In genomic region chr3:122563717-122564025, GRCh38 we compare ENCODE assay signal across 9 cellular contexts. TPM values are rescaled to one million over a fixed set of nuclear protein-coding genes. Genes with fewer than 3 reads are reported as not detected.
A peak's percentile ranks its signal among the peaks of the same experiment; 100 is the strongest.
DNase-seq lines count a peak whose midpoint lies in the region; ATAC-seq, FAIRE-seq and TF ChIP-seq lines count a peak whose summit lies in the region.
"Had no signal": no experiment of that assay in that cellular context is flagged by ENCODE, and none has a peak within 500 bp of the region (broad histone marks: within the 10 kb centered on the region; RNA-seq: fewer than 3 reads in every experiment).

No MANE protein-coding gene starts in this region.

- POLR2A ChIA-PET in GM12878 (lab: Charles Lee), result interaction anchor here (0.6 to 7.0 kb wide), 10 partner anchors 13 to 115 kb away, joined by 3 to 79 read pairs (median 5); partner anchors contain the start of genes PARP14 and PARP15

- H3K4me1 ChIP-seq in GM12878 (ENCODE audit: control insufficient read depth, insufficient read depth, low read length), result peaks cover 4% of the 10 kb centered on the region; the same call in 1 of the 2 replicates
- H3K4me1 ChIP-seq in stomach smooth muscle (ENCODE audit: control insufficient read depth, insufficient read depth, low read length), result peaks cover 18% of the 10 kb centered on the region

- H3K79me2 ChIP-seq in GM12878 (ENCODE audit: control insufficient read depth, insufficient read depth, low read length), result peaks cover 34% of the 10 kb centered on the region

- RAD21 ChIA-PET in GM12878 (lab: Charles Lee; ENCODE audit: unreplicated experiment), result interaction anchor here (0.8 to 11.8 kb wide), 12 partner anchors 13 to 120 kb away, joined by 3 to 236 read pairs (median 10); partner anchors contain the start of genes PARP14 and PARP15

- TF ChIP-seq RAD21 in GM12878 (IDR thresholded peaks at IDR 0.05; ENCODE audit: insufficient read depth, low read depth, low read length), result no peak

- H3K27me3 ChIP-seq in GM12878 (replicated peaks in 1 of 2; ENCODE audit: control insufficient read depth in 2 of 2, insufficient read depth in 2 of 2, low read length in 1 of 2) (no peaks in the 10 kb centered on the region), stomach smooth muscle (ENCODE audit: control insufficient read depth in 1 of 2, insufficient read depth in 2 of 2, low read length in 2 of 2) (no peaks in the 10 kb centered on the region)

- TF ChIP-seq CTCF in NB4 (IDR thresholded peaks at IDR 0.05; ENCODE audit: low read depth, low read length) (no peak), GM12878 (IDR thresholded peaks at IDR 0.05 in 2 of 3, conservative IDR thresholded peaks at IDR 0.05 in 1 of 3; ENCODE audit: control insufficient read depth in 2 of 3, extremely low read depth in 1 of 3, insufficient read depth in 1 of 3, low read depth in 3 of 3, low read length in 3 of 3) (no peak)

- H3K9ac ChIP-seq in GM12878 (ENCODE audit: control insufficient read depth, insufficient read depth, low read length) (peak overlapping the region; percentile 96), stomach smooth muscle (ENCODE audit: low read length in 2 of 2) (peak overlapping the region; percentile 85 to 86)

- CTCF ChIA-PET in GM12878 (lab: Yijun Ruan, JAX), result interaction anchor here (0.8 to 6.3 kb wide), 7 partner anchors 12 to 115 kb away, joined by 3 to 192 read pairs (median 12); partner anchors contain the start of genes KPNA1, PARP14 and PARP15

- H4K20me1 ChIP-seq in GM12878 (ENCODE audit: control insufficient read depth, insufficient read depth), result no peaks in the 10 kb centered on the region

- in situ Hi-C loops in GM12878 (cut with MboI), result no loop called here

- peak overlapping the region; percentile 58 for H3K4me2 ChIP-seq in GM12878 (ENCODE audit: control insufficient read depth, insufficient read depth)

- intact Hi-C loops in GM12878 (cut with micrococcal nuclease; ENCODE audit: unreplicated experiment), result loop anchor here (1.0 to 10.0 kb wide), 5 partner anchors 13 to 464 kb away; partner anchors contain the start of genes HSPBAP1, SEMA5B and SLC49A4

- H3K9me3 ChIP-seq in GM12878 (replicated peaks; ENCODE audit: control insufficient read depth, insufficient read depth, low read length) (no peaks in the 10 kb centered on the region), stomach smooth muscle (ENCODE audit: control insufficient read depth in 2 of 2, low read length in 2 of 2) (no peaks in the 10 kb centered on the region)

- no peak for TF ChIP-seq EP300 in GM12878 (IDR thresholded peaks at IDR 0.05; ENCODE audit: borderline replicate concordance in 1 of 2, control insufficient read depth in 1 of 2, low read depth in 2 of 2, low read length in 2 of 2)

- DNase-seq in NCI-H2227 treated with DMSO at 0.1 percent for 48 hours (lab: John Stamatoyannopoulos, UW), result peak; percentile 24
- DNase-seq in NCI-H2227 (lab: John Stamatoyannopoulos, UW; ENCODE audit: unreplicated experiment), result no peak
- peak; percentile 59 for DNase-seq in NB4 (ENCODE audit: low read depth)
- no peak for DNase-seq in GM12878 (ENCODE audit: low read depth, low spot score)
- peak; percentile 34 for DNase-seq in left kidney (ENCODE audit: low read depth, low spot score)
- DNase-seq in NCI-H187 treated with DMSO at 0.1 percent for 48 hours (lab: John Stamatoyannopoulos, UW), result no peak

- TSS peak; percentile 82 for BruUV-seq in GM12878 (replicated peaks; lab: Mats Ljungman, UMichigan)

- no peak for FAIRE-seq in GM12878 (lab: Jason Lieb, UNC)
- FAIRE-seq: G401.6 had no signal

- H3K4me3 ChIP-seq in NB4 (ENCODE audit: low read depth, low read length) (peak overlapping the region; percentile 63), GM12878 (peak overlapping the region; percentile 55), stomach smooth muscle (ENCODE audit: low read length in 2 of 2) (peak overlapping the region; percentile 88 to 90)

- TF ChIP-seq POLR2A in NB4 (IDR thresholded peaks at IDR 0.05; ENCODE audit: extremely low read depth, insufficient read length) (no peak), GM12878 (IDR thresholded peaks at IDR 0.05; ENCODE audit: low read depth, low read length) (no peak)

- peak overlapping the region; percentile 27 for H2AFZ ChIP-seq in GM12878 (ENCODE audit: control insufficient read depth, low read depth, low read length)

- H3K36me3 ChIP-seq in GM12878 (ENCODE audit: control insufficient read depth in 2 of 2, insufficient read depth in 2 of 2, low read length in 1 of 2) (peaks cover 0 to 5% of the 10 kb centered on the region in 2 experiments; a peak in 1 of 4 replicates), stomach smooth muscle (ENCODE audit: control insufficient read depth in 2 of 2, insufficient read depth in 2 of 2, low read length in 2 of 2) (peaks cover 16 to 20% of the 10 kb centered on the region in 2 donors)

- ATAC-seq in GM12878, result peak; percentile 24
- ATAC-seq in HG02571 (IDR thresholded peaks at IDR 0.05; ENCODE audit: unreplicated experiment), result no peak

- peak overlapping the region; percentile 82 for H3K27ac ChIP-seq in GM12878 (ENCODE audit: control insufficient read depth, insufficient read depth)
- peak overlapping the region; percentile 83 for H3K27ac ChIP-seq in stomach smooth muscle (ENCODE audit: low read length)

- 0% methylated on average over 5 of the region's 5 CpGs for WGBS in GM12878 (ENCODE audit: insufficient coverage, insufficient replicate concordance, low lambda C conversion rate, missing lambda C conversion rate)

- SMC1A ChIA-PET in GM12878 (lab: Charles Lee; ENCODE audit: uncharacterized antibody, unreplicated experiment), result interaction anchor here (1.0 to 13.0 kb wide), 15 partner anchors 9 to 134 kb away, joined by 3 to 250 read pairs (median 19); partner anchors contain the start of genes PARP14 and PARP15

RNA-seq across cellular contexts. Expression of gene PARP9, which starts 0.4 kb away (rescaled TPM):
- total RNA-seq in GM12878 (2013; cell fraction: nucleolus; rRNA removed), result 53.6 and 54.2 TPM in 2 replicates
- total RNA-seq in GM12878 (2014; rRNA removed) (41.3 and 54.2 TPM in 2 replicates), GM12878 (2014; rRNA removed; fragmentation: Illumina TruSeq; extraction: Trizol) (58.9 and 61.8 TPM in 2 replicates), GM12878 (2021) (46.2 and 49.6 TPM in 2 replicates)
- polyA plus RNA-seq in GM12878 (2011; ENCODE audit: low read depth), result 12.1 TPM
- polyA plus RNA-seq in GM12878 (2011; rRNA removed) (122 and 154 TPM in 2 replicates), GM12878 (2014; fragmentation: Illumina TruSeq; extraction: Trizol) (69.4 and 91.3 TPM in 2 replicates), GM12878 (2014; fragmentation: Nextera tagmentation; extraction: Ambion mirVana) (10 to 100 TPM; 34.0 to 40.4 TPM), GM12878 (2014; rRNA removed) (44.8 and 56.6 TPM in 2 replicates), GM12878 (2016; fragmentation: Nextera tagmentation; extraction: Ambion mirVana) (10 to 100 TPM; 40.7 to 46.0 TPM)
- polyA plus RNA-seq in GM12878 (2011; cell fraction: cytosol; rRNA removed), result 59.0 and 65.8 TPM in 2 replicates
- polyA plus RNA-seq in GM12878 (2011; cell fraction: nucleus; rRNA removed), result 72.6 and 102 TPM in 2 replicates
- polyA plus RNA-seq in GM12878 (2012), result 12.8 and 16.9 TPM in 2 replicates
- 55.6 and 64.0 TPM in 2 replicates for polyA minus RNA-seq in GM12878 (2011; rRNA and poly(A)+ RNA removed)
- 20.0 and 21.8 TPM in 2 replicates for polyA minus RNA-seq in GM12878 (2011; cell fraction: cytosol; rRNA and poly(A)+ RNA removed)
- polyA minus RNA-seq in GM12878 (2011; cell fraction: nucleus; rRNA and poly(A)+ RNA removed), result 17.0 and 20.1 TPM in 2 replicates

RNA-seq across cellular contexts. Expression of gene DTX3L, which starts 0.5 kb away (rescaled TPM):
- 22.4 and 23.6 TPM in 2 replicates for total RNA-seq in GM12878 (2013; cell fraction: nucleolus; rRNA removed)
- total RNA-seq in GM12878 (2014; rRNA removed), result 28.6 and 34.6 TPM in 2 replicates
- 40.1 and 42.9 TPM in 2 replicates for total RNA-seq in GM12878 (2014; rRNA removed; fragmentation: Illumina TruSeq; extraction: Trizol)
- total RNA-seq in GM12878 (2021), result 41.4 and 46.3 TPM in 2 replicates
- polyA plus RNA-seq in GM12878 (2011; ENCODE audit: low read depth), result 6.8 TPM
- polyA plus RNA-seq in GM12878 (2011; rRNA removed), result 15.6 and 17.0 TPM in 2 replicates
- polyA plus RNA-seq in GM12878 (2011; cell fraction: cytosol; rRNA removed), result 12.0 and 18.1 TPM in 2 replicates
- 5.0 and 7.7 TPM in 2 replicates for polyA plus RNA-seq in GM12878 (2011; cell fraction: nucleus; rRNA removed)
- polyA plus RNA-seq in GM12878 (2012), result 7.7 and 9.5 TPM in 2 replicates
- 37.9 and 45.4 TPM in 2 replicates for polyA plus RNA-seq in GM12878 (2014; fragmentation: Illumina TruSeq; extraction: Trizol)
- polyA plus RNA-seq in GM12878 (2014; fragmentation: Nextera tagmentation; extraction: Ambion mirVana), result 10 to 100 TPM in 1 of 2 experiments, 1 to 10 TPM in 1; 9.9 to 14.6 TPM
- polyA plus RNA-seq in GM12878 (2014; rRNA removed), result 19.5 and 21.8 TPM in 2 replicates
- 10 to 100 TPM; 20.0 to 21.5 TPM for polyA plus RNA-seq in GM12878 (2016; fragmentation: Nextera tagmentation; extraction: Ambion mirVana)
- polyA minus RNA-seq in GM12878 (2011; rRNA and poly(A)+ RNA removed), result 18.9 and 21.1 TPM in 2 replicates
- polyA minus RNA-seq in GM12878 (2011; cell fraction: cytosol; rRNA and poly(A)+ RNA removed), result 15.1 and 16.9 TPM in 2 replicates
- polyA minus RNA-seq in GM12878 (2011; cell fraction: nucleus; rRNA and poly(A)+ RNA removed), result 3.9 and 6.3 TPM in 2 replicates

RNA-seq across cellular contexts. Expression of gene PARP15, which starts 13.8 kb away (rescaled TPM):
- 378 and 381 TPM in 2 replicates for total RNA-seq in GM12878 (2013; cell fraction: nucleolus; rRNA removed)
- total RNA-seq in GM12878 (2014; rRNA removed) (38.9 and 45.0 TPM in 2 replicates), GM12878 (2014; rRNA removed; fragmentation: Illumina TruSeq; extraction: Trizol) (37.2 and 41.8 TPM in 2 replicates), GM12878 (2021) (33.2 and 35.3 TPM in 2 replicates)
- 20.1 TPM for polyA plus RNA-seq in GM12878 (2011; ENCODE audit: low read depth)
- polyA plus RNA-seq in GM12878 (2011; rRNA removed) (234 and 299 TPM in 2 replicates), GM12878 (2014; fragmentation: Illumina TruSeq; extraction: Trizol) (68.7 and 104 TPM in 2 replicates), GM12878 (2014; fragmentation: Nextera tagmentation; extraction: Ambion mirVana) (1 to 10 TPM; 9.0 to 9.7 TPM), GM12878 (2014; rRNA removed) (67.1 and 74.7 TPM in 2 replicates), GM12878 (2016; fragmentation: Nextera tagmentation; extraction: Ambion mirVana) (10 to 100 TPM; 17.7 to 21.1 TPM)
- 89.6 and 95.6 TPM in 2 replicates for polyA plus RNA-seq in GM12878 (2011; cell fraction: cytosol; rRNA removed)
- 391 and 471 TPM in 2 replicates for polyA plus RNA-seq in GM12878 (2011; cell fraction: nucleus; rRNA removed)
- 23.6 and 25.3 TPM in 2 replicates for polyA plus RNA-seq in GM12878 (2012)
- polyA minus RNA-seq in GM12878 (2011; rRNA and poly(A)+ RNA removed), result 59.2 and 75.6 TPM in 2 replicates
- polyA minus RNA-seq in GM12878 (2011; cell fraction: cytosol; rRNA and poly(A)+ RNA removed), result 23.7 and 27.7 TPM in 2 replicates
- polyA minus RNA-seq in GM12878 (2011; cell fraction: nucleus; rRNA and poly(A)+ RNA removed), result 73.7 and 76.1 TPM in 2 replicates

RNA-seq across cellular contexts. Expression of gene KPNA1, which starts 48.9 kb away (rescaled TPM):
- 80.9 and 90.7 TPM in 2 replicates for total RNA-seq in GM12878 (2013; cell fraction: nucleolus; rRNA removed)
- total RNA-seq in GM12878 (2014; rRNA removed), result 16.1 and 18.6 TPM in 2 replicates
- 29.7 and 29.9 TPM in 2 replicates for total RNA-seq in GM12878 (2014; rRNA removed; fragmentation: Illumina TruSeq; extraction: Trizol)
- 52.7 and 52.8 TPM in 2 replicates for total RNA-seq in GM12878 (2021)
- polyA plus RNA-seq in GM12878 (2011; ENCODE audit: low read depth), result 9.4 TPM
- polyA plus RNA-seq in GM12878 (2011; rRNA removed), result 45.6 and 56.3 TPM in 2 replicates
- 36.5 and 46.7 TPM in 2 replicates for polyA plus RNA-seq in GM12878 (2011; cell fraction: cytosol; rRNA removed)
- 36.3 and 44.2 TPM in 2 replicates for polyA plus RNA-seq in GM12878 (2011; cell fraction: nucleus; rRNA removed)
- 13.7 and 19.9 TPM in 2 replicates for polyA plus RNA-seq in GM12878 (2012)
- 50.9 and 54.9 TPM in 2 replicates for polyA plus RNA-seq in GM12878 (2014; fragmentation: Illumina TruSeq; extraction: Trizol)
- 1 to 10 TPM; 8.5 to 8.8 TPM for polyA plus RNA-seq in GM12878 (2014; fragmentation: Nextera tagmentation; extraction: Ambion mirVana)
- polyA plus RNA-seq in GM12878 (2014; rRNA removed), result 33.4 and 37.6 TPM in 2 replicates
- polyA plus RNA-seq in GM12878 (2016; fragmentation: Nextera tagmentation; extraction: Ambion mirVana), result 10 to 100 TPM; 44.4 to 46.8 TPM
- polyA minus RNA-seq in GM12878 (2011; rRNA and poly(A)+ RNA removed), result 43.9 and 44.5 TPM in 2 replicates
- polyA minus RNA-seq in GM12878 (2011; cell fraction: cytosol; rRNA and poly(A)+ RNA removed), result 16.0 and 19.0 TPM in 2 replicates
- 12.7 and 24.3 TPM in 2 replicates for polyA minus RNA-seq in GM12878 (2011; cell fraction: nucleus; rRNA and poly(A)+ RNA removed)

Comparison
In these comparisons a context has a peak if more than half of its experiments do, and no peak if none do; other contexts are left out.
1. DNase-seq: peak in NCI-H2227 treated with DMSO at 0.1 percent for 48 hours (single experiment), NB4 (single experiment) and left kidney (single experiment); none in NCI-H2227 (single experiment), GM12878 (single experiment) and NCI-H187 treated with DMSO at 0.1 percent for 48 hours (single experiment).
2. Peak in every context shown above with its lines, with median percentiles within 50 percentile points of each other: H3K4me3 ChIP-seq.